Comparison of ENCODE assay signal across 10 cellular contexts in the genomic region with DNA sequence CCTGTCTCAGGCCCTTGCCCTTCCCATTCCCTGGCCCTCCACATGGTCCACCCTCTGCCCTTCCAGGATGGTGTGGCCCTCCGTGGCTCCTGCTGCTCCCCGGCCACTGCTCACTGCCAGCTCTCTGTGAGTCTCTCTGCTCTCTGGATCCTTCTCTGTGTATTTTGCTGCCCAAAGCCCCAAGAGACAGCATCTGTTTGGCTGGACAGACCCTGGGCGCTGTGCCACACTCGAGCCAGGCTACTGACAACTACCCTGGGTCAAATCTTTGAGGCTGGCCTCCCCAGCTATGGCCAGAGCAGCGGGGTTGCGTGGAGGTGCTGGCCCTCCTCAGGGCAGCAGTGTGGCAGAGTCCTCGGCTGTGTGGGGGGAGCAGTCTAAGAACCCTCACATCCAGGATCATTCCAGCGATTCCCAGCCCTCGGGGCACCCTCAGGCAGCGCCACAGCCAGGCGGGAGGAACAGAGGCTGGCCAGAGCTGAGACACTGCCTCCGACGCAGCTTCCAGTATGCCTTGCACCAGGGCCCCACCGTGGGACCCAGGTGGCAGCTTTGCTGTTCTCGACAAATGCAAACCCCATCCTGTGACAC.
DNase-seq lines count a peak whose midpoint lies in the region; ATAC-seq and TF ChIP-seq lines count a peak whose summit lies in the region.
"Had no signal": no experiment of that assay in that cellular context is flagged by ENCODE, and none has a peak within 500 bp of the region (broad histone marks: within the 10 kb centered on the region; RNA-seq: fewer than 3 reads in every experiment).

No MANE protein-coding gene starts in this region.

- H3F3A ChIP-seq in MM.1S (ENCODE audit: insufficient read depth, low read length) = no peaks in the 10 kb centered on the region

- no peak for ATAC-seq in lower lobe of right lung
- ATAC-seq in GM21423 (IDR thresholded peaks at IDR 0.05; ENCODE audit: unreplicated experiment) = no peak

- H3K9me2 ChIP-seq in MM.1S (replicated peaks; ENCODE audit: insufficient read depth, low read length) = no peaks in the 10 kb centered on the region

- no peak overlapping the region for H3K4me2 ChIP-seq in MM.1S (ENCODE audit: low read depth, low read length)

- H2AFZ ChIP-seq in MM.1S (ENCODE audit: low read length) = no peak overlapping the region

- DNase-seq in HL-60 (ENCODE audit: low read depth in 1 of 2, low spot score in 1 of 2) = peak; percentile 27 to 33
- DNase-seq in coronary artery (ENCODE audit: low spot score) = no peak
- peak; percentile 42 for DNase-seq in lower lobe of right lung
- DNase-seq in substantia nigra (lab: John Stamatoyannopoulos, UW) = peak in 39 of 49 donors; percentile 17 to 71 (median 47)
- DNase-seq in central memory CD4-positive, alpha-beta T cell = no peak
- no peak for DNase-seq in MM.1S
- no peak for DNase-seq in H7
- DNase-seq: Karpas-422 had no signal

- no peaks in the 10 kb centered on the region for H3K36me3 ChIP-seq in lower lobe of right lung
- H3K36me3 ChIP-seq in MM.1S (replicated peaks; ENCODE audit: insufficient read depth, low read length) = no peaks in the 10 kb centered on the region
- H3K36me3 ChIP-seq in H7 (replicated peaks; ENCODE audit: control insufficient read depth, insufficient read depth, low read length) = no peaks in the 10 kb centered on the region
- H3K36me3 ChIP-seq: Peyer's patch had no signal

- H3K9me3 ChIP-seq in lower lobe of right lung (no peaks in the 10 kb centered on the region), MM.1S (replicated peaks; ENCODE audit: insufficient read depth, low read length) (no peaks in the 10 kb centered on the region)
- H3K9me3 ChIP-seq: Peyer's patch had no signal

- no peak for TF ChIP-seq CTCF in HL-60 (IDR thresholded peaks at IDR 0.05; ENCODE audit: insufficient read depth, low read length)
- TF ChIP-seq CTCF in coronary artery (IDR thresholded peaks at IDR 0.05) = no peak
- no peak for TF ChIP-seq CTCF in lower lobe of right lung (IDR thresholded peaks at IDR 0.05)
- no peak for TF ChIP-seq CTCF in MM.1S (IDR thresholded peaks at IDR 0.05; ENCODE audit: low read length)

- H4K20me1 ChIP-seq in MM.1S (ENCODE audit: insufficient read depth, low read length) = no peaks in the 10 kb centered on the region

- H3K79me2 ChIP-seq in MM.1S (ENCODE audit: low read length) = no peaks in the 10 kb centered on the region

- H3K27ac ChIP-seq in HL-60 (replicated peaks) (peak overlapping the region; percentile 96), coronary artery (peak overlapping the region; percentile 39 to 68), lower lobe of right lung (peak overlapping the region; percentile 56), substantia nigra (ENCODE audit: low read depth, low read length, poor library complexity, severe bottlenecking) (peak overlapping the region; percentile 85), MM.1S (ENCODE audit: low read length) (no peak overlapping the region)

- H3K4me1 ChIP-seq in lower lobe of right lung = peaks cover 16% of the 10 kb centered on the region
- no peaks in the 10 kb centered on the region for H3K4me1 ChIP-seq in MM.1S (ENCODE audit: low read length)
- H3K4me1 ChIP-seq: Peyer's patch had no signal

- H3K4me3 ChIP-seq in HL-60 (replicated peaks; ENCODE audit: insufficient read depth, low read length) = no peak overlapping the region
- peak overlapping the region; percentile 11 for H3K4me3 ChIP-seq in coronary artery
- H3K4me3 ChIP-seq in lower lobe of right lung = no peak overlapping the region
- no peak overlapping the region for H3K4me3 ChIP-seq in MM.1S (ENCODE audit: low read length)
- H3K4me3 ChIP-seq in H7 (ENCODE audit: insufficient read depth, low read depth, low read length) = no peak overlapping the region
- H3K4me3 ChIP-seq: Peyer's patch had no signal

- intact Hi-C loops in lower lobe of right lung (cut with DNase I) = no loop called here

- no peaks in the 10 kb centered on the region for H3K27me3 ChIP-seq in HL-60 (ENCODE audit: insufficient read depth, poor library complexity, severe bottlenecking)
- H3K27me3 ChIP-seq in lower lobe of right lung (ENCODE audit: low read depth) = no peaks in the 10 kb centered on the region
- H3K27me3 ChIP-seq in MM.1S (replicated peaks; ENCODE audit: insufficient read depth, low read length) = peaks cover 4% of the 10 kb centered on the region; the same call in 1 of the 2 replicates
- no peaks in the 10 kb centered on the region; the same call in 1 of the 2 replicates for H3K27me3 ChIP-seq in H7 (ENCODE audit: control insufficient read depth, insufficient read depth, low read length)
- H3K27me3 ChIP-seq: Peyer's patch had no signal

- H3K9ac ChIP-seq in MM.1S (ENCODE audit: low read length) = no peak overlapping the region

Comparison
In these comparisons a context has a peak if more than half of its experiments do, and no peak if none do; other contexts are left out.
1. DNase-seq: peak in HL-60 (2 of 2), lower lobe of right lung (single experiment) and substantia nigra (39 of 49); none in coronary artery (single experiment), central memory CD4-positive, alpha-beta T cell (single experiment), MM.1S (single experiment) and H7 (single experiment).